In the genomic region with DNA sequence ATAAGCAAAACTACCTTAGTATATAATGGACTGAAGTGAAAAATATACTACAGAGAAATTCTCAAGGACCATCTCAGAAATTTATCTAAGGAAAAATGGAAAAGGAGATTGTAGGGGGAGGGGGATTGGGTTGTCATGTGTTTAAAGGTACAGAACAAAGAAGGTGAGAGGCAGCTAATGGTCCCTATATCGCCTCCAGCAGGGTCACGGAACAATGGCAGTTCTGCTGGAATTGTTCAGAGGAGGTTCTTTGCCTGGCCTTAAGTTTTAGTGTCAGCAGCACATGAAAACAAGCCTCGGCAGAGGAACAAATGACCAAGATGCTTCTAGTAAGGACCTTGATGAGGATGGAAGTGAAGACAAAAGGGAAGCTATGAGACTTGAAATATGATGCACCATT, we compare ENCODE assay signal across 19 cellular contexts. TPM values are rescaled to one million over a fixed set of nuclear protein-coding genes. Genes with fewer than 3 reads are reported as not detected.
A peak's percentile ranks its signal among the peaks of the same experiment; 100 is the strongest.
DNase-seq lines count a peak whose midpoint lies in the region; ATAC-seq and TF ChIP-seq lines count a peak whose summit lies in the region.
"Had no signal": no experiment of that assay in that cellular context is flagged by ENCODE, and none has a peak within 500 bp of the region (broad histone marks: within the 10 kb centered on the region; RNA-seq: fewer than 3 reads in every experiment).

No MANE protein-coding gene starts in this region.

- no peak overlapping the region for H3K9ac ChIP-seq in NT2/D1 (ENCODE audit: insufficient read length, low read depth)
- H3K9ac ChIP-seq: BLaER1, KMS-11 had no signal

- H3K4me1 ChIP-seq in NT2/D1 (ENCODE audit: insufficient read depth, insufficient read length), result no peaks in the 10 kb centered on the region
- H3K4me1 ChIP-seq: BLaER1 had no signal

- H3K36me3 ChIP-seq in NT2/D1 (ENCODE audit: insufficient read depth, insufficient read length, low read length), result no peaks in the 10 kb centered on the region
- H3K36me3 ChIP-seq: BLaER1 had no signal

- H3K9me3 ChIP-seq in NT2/D1 (ENCODE audit: insufficient read depth, low read length), result no peaks in the 10 kb centered on the region
- H3K9me3 ChIP-seq: BLaER1 had no signal

- no peak for TF ChIP-seq CTCF in dorsolateral prefrontal cortex (IDR thresholded peaks at IDR 0.05 in 54 of 56, conservative IDR thresholded peaks at IDR 0.05 in 2 of 56; ENCODE audit: low read depth in 1 of 56, partially characterized antibody in 56 of 56)

- H3K27me3 ChIP-seq in NT2/D1 (ENCODE audit: insufficient read depth, insufficient read length) (no peaks in the 10 kb centered on the region), dorsolateral prefrontal cortex (no peaks in the 10 kb centered on the region)
- H3K27me3 ChIP-seq: BLaER1 had no signal

- no peak for ATAC-seq in HG03520 (IDR thresholded peaks at IDR 0.05; ENCODE audit: unreplicated experiment)
- no peak for ATAC-seq in GM21786 (IDR thresholded peaks at IDR 0.05; ENCODE audit: unreplicated experiment)
- ATAC-seq: CD8-positive, alpha-beta T cell had no signal

- no peak overlapping the region for H3K27ac ChIP-seq in dorsolateral prefrontal cortex
- H3K27ac ChIP-seq: BLaER1, KMS-11 had no signal

- H3K4me3 ChIP-seq in NT2/D1 (ENCODE audit: insufficient read length, low read depth) (no peak overlapping the region), dorsolateral prefrontal cortex (no peak overlapping the region)
- H3K4me3 ChIP-seq: BLaER1 had no signal

- DNase-seq in NCI-H2171 treated with DMSO at 0.1 percent for 48 hours (lab: John Stamatoyannopoulos, UW) (peak; percentile 37), NCI-H2171 (lab: John Stamatoyannopoulos, UW) (no peak), NT2/D1 (ENCODE audit: low read depth, low spot score) (peak; percentile 9), iPS-NIHi11 (ENCODE audit: low spot score) (peak; percentile 20), dorsolateral prefrontal cortex (no peak), hypothalamus (lab: John Stamatoyannopoulos, UW) (no peak)
- DNase-seq: Calu3; CD8-positive, alpha-beta T cell; GOT3; NCI-H1048; NCI-H1436; NCI-H1930; OCI-M1; Right ventricle myocardium superior; SW 1271 had no signal

- intact Hi-C loops in dorsolateral prefrontal cortex (cut with DNase I), result no loop called here

RNA-seq across cellular contexts. Expression of a gene that starts 42.0 kb away (rescaled TPM):
- 100 to 1,000 TPM in 1 of 120 experiments, 10 to 100 TPM in 119; 11.3 to 144 (median 30.8) TPM for total RNA-seq in dorsolateral prefrontal cortex

Comparison
In these comparisons a context has a peak if more than half of its experiments do, and no peak if none do; other contexts are left out.
1. DNase-seq: peak in NCI-H2171 treated with DMSO at 0.1 percent for 48 hours (single experiment), NT2/D1 (single experiment) and iPS-NIHi11 (single experiment); none in NCI-H2171 (single experiment), dorsolateral prefrontal cortex (0 of 10) and hypothalamus (0 of 51).